20 cellular contexts compared by ENCODE assay signal in the genomic region with DNA sequence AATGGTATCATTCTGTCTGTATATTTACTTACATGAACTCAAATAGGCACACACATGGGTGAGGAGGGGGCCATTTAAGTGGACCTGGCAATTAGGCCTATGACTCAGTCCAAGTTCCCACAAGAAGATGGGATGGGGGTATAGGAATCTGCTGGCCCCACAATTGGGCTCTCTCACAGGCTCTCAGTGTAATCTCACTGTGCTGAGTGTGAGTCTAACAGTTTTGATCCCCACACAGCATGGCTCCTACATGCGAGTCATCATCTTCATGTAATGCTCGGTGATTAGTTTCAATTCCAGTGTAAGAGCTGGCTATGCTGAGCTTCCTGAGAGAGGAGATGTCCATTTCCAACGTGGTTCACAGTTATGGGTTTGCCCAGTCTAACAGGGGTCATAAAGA.
DNase-seq lines count a peak whose midpoint lies in the region; ATAC-seq lines count a peak whose summit lies in the region.
"Had no signal": no experiment of that assay in that cellular context is flagged by ENCODE, and none has a peak within 500 bp of the region (broad histone marks: within the 10 kb centered on the region; RNA-seq: fewer than 3 reads in every experiment).

No MANE protein-coding gene starts in this region.

- H3K4me1 Mint-ChIP-seq in stimulated activated naive CD8-positive, alpha-beta T cell treated with anti-CD3 and anti-CD28 coated beads, Interleukin-15, amount 100 ng/mL, for 72 hours: peaks cover 7% of the 10 kb centered on the region
- H3K4me1 Mint-ChIP-seq in immature natural killer cell: peaks cover 18 to 23% of the 10 kb centered on the region in 2 donors
- H3K4me1 Mint-ChIP-seq: IgD-negative memory B cell had no signal

- peak; percentile 37 for ATAC-seq in stimulated activated naive CD8-positive, alpha-beta T cell treated with anti-CD3 and anti-CD28 coated beads, Interleukin-15, Interleukin-2, amounts not matched to agents 100 U/mL and 50 U/mL, for 24 hours
- ATAC-seq in stimulated activated naive CD8-positive, alpha-beta T cell treated with anti-CD3 and anti-CD28 coated beads, Interleukin-15, amount 100 ng/mL, for 72 hours: no peak
- ATAC-seq in HG03175 (IDR thresholded peaks at IDR 0.05; ENCODE audit: unreplicated experiment): no peak
- ATAC-seq: GM12878, Right ventricle myocardium inferior had no signal

- no peak overlapping the region for H3K27ac Mint-ChIP-seq in stimulated activated naive CD8-positive, alpha-beta T cell treated with anti-CD3 and anti-CD28 coated beads, Interleukin-15, amount 100 ng/mL, for 72 hours
- H3K27ac Mint-ChIP-seq in immature natural killer cell: peak overlapping the region; percentile 85 to 97 (median 91)

- H3K27me3 Mint-ChIP-seq in stimulated activated naive CD8-positive, alpha-beta T cell treated with anti-CD3 and anti-CD28 coated beads, Interleukin-15, amount 100 ng/mL, for 72 hours: no peaks in the 10 kb centered on the region
- peaks cover 0 to 4% (median 2%) of the 10 kb centered on the region in 3 donors for H3K27me3 Mint-ChIP-seq in immature natural killer cell (ENCODE audit: low read depth in 3 of 3)

- no peak overlapping the region for H3K4me3 Mint-ChIP-seq in stimulated activated naive CD8-positive, alpha-beta T cell treated with anti-CD3 and anti-CD28 coated beads, Interleukin-15, amount 100 ng/mL, for 72 hours
- H3K4me3 Mint-ChIP-seq in immature natural killer cell: no peak overlapping the region
- H3K4me3 Mint-ChIP-seq: IgD-negative memory B cell had no signal

- H3K9me3 Mint-ChIP-seq in stimulated activated naive CD8-positive, alpha-beta T cell treated with anti-CD3 and anti-CD28 coated beads, Interleukin-15, amount 100 ng/mL, for 72 hours: no peaks in the 10 kb centered on the region
- H3K9me3 Mint-ChIP-seq in immature natural killer cell: no peaks in the 10 kb centered on the region

- H3K36me3 Mint-ChIP-seq in immature natural killer cell: peaks cover 0 to 3% (median 0%) of the 10 kb centered on the region in 3 donors
- H3K36me3 Mint-ChIP-seq: IgD-negative memory B cell had no signal

- no peak for DNase-seq in stimulated activated naive CD8-positive, alpha-beta T cell treated with anti-CD3 and anti-CD28 coated beads, Interleukin-15, Interleukin-2, amounts not matched to agents 100 U/mL and 50 U/mL, for 24 hours
- DNase-seq in stimulated activated naive CD8-positive, alpha-beta T cell treated with anti-CD3 and anti-CD28 coated beads, Interleukin-15, amount 100 ng/mL, for 72 hours: no peak
- DNase-seq in amniotic epithelial cell (ENCODE audit: low read depth) (peak; percentile 58), immature natural killer cell (no peak), DMS79 treated with DMSO at 0.1 percent for 48 hours (lab: John Stamatoyannopoulos, UW) (no peak), KG1 (lab: John Stamatoyannopoulos, UW) (no peak), NOMO-1 treated with DMSO at 0.1 percent for 48 hours (lab: John Stamatoyannopoulos, UW; ENCODE audit: unreplicated experiment) (no peak)
- DNase-seq: activated CD4-positive, alpha-beta T cell treated with anti-CD3 and anti-CD28 coated beads, Interleukin-2, amount 50 U/mL, for 4 hours; central memory CD4-positive, alpha-beta T cell; DMS79; erythroblast; NCI-H1417; NCI-H510A treated with DMSO at 0.1 percent for 48 hours; occipital lobe; T-helper 9 cell; trophoblast cell had no signal

Comparison
In these comparisons a context has a peak if more than half of its experiments do, and no peak if none do; other contexts are left out.
1. H3K27ac Mint-ChIP-seq: peak in immature natural killer cell (6 of 6); none in stimulated activated naive CD8-positive, alpha-beta T cell treated with anti-CD3 and anti-CD28 coated beads, Interleukin-15, amount 100 ng/mL, for 72 hours (0 of 2).